Comparison of ENCODE assay signal across 25 cellular contexts in genomic region chr14:79911762-79912161, GRCh38.
"Had no signal": no experiment of that assay in that cellular context is flagged by ENCODE, and none has a peak within 500 bp of the region (broad histone marks: within the 10 kb centered on the region; RNA-seq: fewer than 3 reads in every experiment).

No MANE protein-coding gene starts in this region.

- H3K9me3 ChIP-seq: lower lobe of right lung, neutrophil, psoas muscle, suprapubic skin, thoracic aorta, tibial artery, upper lobe of right lung had no signal

- H3K4me3 ChIP-seq: lower lobe of right lung, neural progenitor cell, psoas muscle, skin epidermis, suprapubic skin, thoracic aorta, tibial artery, upper lobe of right lung had no signal

- ATAC-seq: lower lobe of right lung; natural killer cell; psoas muscle; sciatic nerve; stimulated activated effector memory CD8-positive, alpha-beta T cell treated with anti-CD3 and anti-CD28 coated beads, Interleukin-12 subunit alpha, Interleukin-12 subunit beta, amount 100 ng/mL, for 72 hours; upper lobe of right lung had no signal

- H3K27ac ChIP-seq: lower lobe of right lung, neural progenitor cell, neutrophil, parathyroid adenoma, psoas muscle, skin epidermis, suprapubic skin, thoracic aorta, tibial artery, upper lobe of right lung had no signal

- H3K27me3 ChIP-seq: neural progenitor cell, neutrophil, suprapubic skin, tibial artery, upper lobe of right lung had no signal

- H3K4me1 ChIP-seq: lower lobe of right lung, neural progenitor cell, parathyroid adenoma, psoas muscle, suprapubic skin, tibial artery, upper lobe of right lung had no signal

- H3K36me3 ChIP-seq: lower lobe of right lung, neural progenitor cell, neutrophil, suprapubic skin, thoracic aorta, tibial artery, upper lobe of right lung had no signal

- DNase-seq: head of caudate nucleus; hypothalamus; immature natural killer cell; kidney; lower lobe of right lung; mesendoderm; naive B cell; natural killer cell; nephron progenitor cell; occipital lobe; psoas muscle; stimulated activated CD4-positive, alpha-beta T cell treated with anti-CD3 and anti-CD28 coated beads, Interleukin-12 subunit alpha, Interleukin-12 subunit beta, amount 100 ng/mL, for 4 hours; stimulated activated CD4-positive, alpha-beta T cell treated with anti-CD3 and anti-CD28 coated beads, Interleukin-4, amount 100 ng/mL, for 24 hours; stimulated activated naive CD4-positive, alpha-beta T cell; tibial artery; trophoblast cell; upper lobe of right lung had no signal
